In the genomic region with DNA sequence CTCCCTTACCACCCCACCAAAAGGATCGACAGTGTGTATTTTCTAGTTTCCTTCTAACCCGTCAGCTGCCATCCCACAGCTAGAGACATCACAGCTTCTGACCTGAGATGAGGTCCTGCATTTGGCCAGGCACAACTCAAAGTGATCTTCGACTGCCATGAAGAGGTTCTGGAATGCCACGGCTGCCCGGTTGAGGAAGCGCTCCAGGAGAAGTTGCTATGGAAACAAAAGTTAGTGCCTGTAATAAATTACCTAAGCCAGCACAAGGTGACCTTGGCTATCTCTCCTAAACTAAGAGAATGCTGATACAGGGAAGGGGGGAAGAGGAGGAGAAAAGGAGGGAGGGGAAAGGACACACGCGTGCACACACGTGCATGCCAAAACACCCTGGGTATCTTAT, we compare ENCODE assay signal across 23 cellular contexts. TPM values are rescaled to one million over a fixed set of nuclear protein-coding genes. Genes with fewer than 3 reads are reported as not detected.
DNase-seq lines count a peak whose midpoint lies in the region; ATAC-seq lines count a peak whose summit lies in the region.
"Had no signal": no experiment of that assay in that cellular context is flagged by ENCODE, and none has a peak within 500 bp of the region (broad histone marks: within the 10 kb centered on the region; RNA-seq: fewer than 3 reads in every experiment).

No MANE protein-coding gene starts in this region.

- H3K4ac ChIP-seq in mesenchymal stem cell (ENCODE audit: low read depth in 1 of 2, low read length in 2 of 2): no peak overlapping the region

- H3K36me3 ChIP-seq in mesenchymal stem cell (ENCODE audit: control insufficient read depth in 1 of 2, insufficient read depth in 2 of 2, low read depth in 1 of 2, low read length in 2 of 2): peaks cover 17 to 58% of the 10 kb centered on the region in 2 experiments
- peaks cover 0 to 15% (median 3%) of the 10 kb centered on the region in 3 donors for H3K36me3 ChIP-seq in skeletal muscle tissue (ENCODE audit: control insufficient read depth in 3 of 3, insufficient read depth in 3 of 3, low read length in 3 of 3)

- CTCF ChIA-PET in activated CD4-positive, alpha-beta T cell treated with anti-CD3 and anti-CD28 coated beads for 36 hours (lab: Charles Lee): interaction anchor here (0.7 to 3.7 kb wide), 6 partner anchors 10 to 653 kb away, joined by 3 to 22 read pairs (median 6); no protein-coding TSS in a partner anchor
- CTCF ChIA-PET in activated CD4-positive, alpha-beta T cell treated with anti-CD3 and anti-CD28 coated beads, Interleukin-2, amount 10 ng/mL, durations not matched to agents 7 days and 5 days (lab: Charles Lee): interaction anchor here (0.6 to 2.2 kb wide), 4 partner anchors 10 to 559 kb away, joined by 3 to 8 read pairs (median 3); no protein-coding TSS in a partner anchor

- H3K4me1 Mint-ChIP-seq in activated CD4-positive, alpha-beta T cell treated with anti-CD3 and anti-CD28 coated beads for 36 hours: peaks cover 18% of the 10 kb centered on the region
- peaks cover 13% of the 10 kb centered on the region for H3K4me1 Mint-ChIP-seq in activated CD4-positive, alpha-beta T cell treated with anti-CD3 and anti-CD28 coated beads, Interleukin-2, amount 10 ng/mL, durations not matched to agents 7 days and 5 days
- H3K4me1 Mint-ChIP-seq: CD14-positive monocyte had no signal

- intact Hi-C loops in activated CD4-positive, alpha-beta T cell treated with anti-CD3 and anti-CD28 coated beads for 36 hours (cut with DNase I, micrococcal nuclease): no loop called here

- H3K27ac Mint-ChIP-seq in activated CD4-positive, alpha-beta T cell treated with anti-CD3 and anti-CD28 coated beads for 36 hours: peak overlapping the region; percentile 58
- no peak overlapping the region for H3K27ac Mint-ChIP-seq in activated CD4-positive, alpha-beta T cell treated with anti-CD3 and anti-CD28 coated beads, Interleukin-2, amount 10 ng/mL, durations not matched to agents 7 days and 5 days
- H3K27ac Mint-ChIP-seq: CD14-positive monocyte; stimulated activated memory B cell treated with anti-CD40 and anti-IgM and Interleukin-4, amounts not matched to agents 10 μg/mL and 1 μg/mL and 100 μg/mL, for 72 hours had no signal

- H3K4me1 ChIP-seq in mesenchymal stem cell (ENCODE audit: control insufficient read depth, insufficient read depth, low read depth, low read length) (peaks cover 14% of the 10 kb centered on the region), skeletal muscle tissue (ENCODE audit: control insufficient read depth in 3 of 3, insufficient read depth in 3 of 3, low read length in 3 of 3) (peaks cover 30 to 47% (median 32%) of the 10 kb centered on the region in 3 donors)

- no peak for ATAC-seq in activated CD4-positive, alpha-beta T cell treated with anti-CD3 and anti-CD28 coated beads for 36 hours
- ATAC-seq in GM21529 (IDR thresholded peaks at IDR 0.05; ENCODE audit: unreplicated experiment) (no peak), HG02885 (IDR thresholded peaks at IDR 0.05; ENCODE audit: poor library complexity, unreplicated experiment) (no peak)
- ATAC-seq: naive thymus-derived CD4-positive, alpha-beta T cell; stimulated activated memory B cell treated with anti-CD40 and anti-IgM and Interleukin-4, amounts not matched to agents 10 μg/mL and 1 μg/mL and 100 μg/mL, for 72 hours had no signal

- no peak overlapping the region for H2BK12ac ChIP-seq in mesenchymal stem cell (ENCODE audit: low read length in 2 of 2)

- H3K9me3 Mint-ChIP-seq in activated CD4-positive, alpha-beta T cell treated with anti-CD3 and anti-CD28 coated beads for 36 hours (ENCODE audit: low read depth): no peaks in the 10 kb centered on the region
- no peaks in the 10 kb centered on the region for H3K9me3 Mint-ChIP-seq in activated CD4-positive, alpha-beta T cell treated with anti-CD3 and anti-CD28 coated beads, Interleukin-2, amount 10 ng/mL, durations not matched to agents 7 days and 5 days
- H3K9me3 Mint-ChIP-seq: CD14-positive monocyte; naive thymus-derived CD4-positive, alpha-beta T cell; stimulated activated memory B cell treated with anti-CD40 and anti-IgM and Interleukin-4, amounts not matched to agents 10 μg/mL and 1 μg/mL and 100 μg/mL, for 72 hours had no signal

- H3K4me3 ChIP-seq in mesenchymal stem cell (ENCODE audit: insufficient read depth in 1 of 2, low read depth in 1 of 2, low read length in 2 of 2) (no peak overlapping the region), skeletal muscle tissue (ENCODE audit: low read length in 3 of 3) (peak overlapping the region in 1 of 3 donors; percentile 17)
- H3K4me3 ChIP-seq: coronary artery, GM23248, PC-9, skin epidermis, upper lobe of left lung had no signal

- no peaks in the 10 kb centered on the region for H3K27me3 ChIP-seq in mesenchymal stem cell (ENCODE audit: control insufficient read depth in 1 of 2, insufficient read depth in 1 of 2, low read length in 2 of 2)
- no peaks in the 10 kb centered on the region for H3K27me3 ChIP-seq in skeletal muscle tissue (ENCODE audit: control insufficient read depth in 3 of 3, insufficient read depth in 3 of 3, low read length in 3 of 3)
- H3K27me3 ChIP-seq: heart left ventricle, upper lobe of left lung had no signal

- peaks cover 23% of the 10 kb centered on the region for H3K79me1 ChIP-seq in mesenchymal stem cell (replicated peaks; ENCODE audit: low read length, poor library complexity, severe bottlenecking)

- DNase-seq in activated CD4-positive, alpha-beta T cell treated with anti-CD3 and anti-CD28 coated beads for 36 hours: no peak
- DNase-seq in activated CD4-positive, alpha-beta T cell treated with anti-CD3 and anti-CD28 coated beads, Interleukin-2, amount 10 ng/mL, durations not matched to agents 7 days and 5 days: no peak
- DNase-seq in astrocyte of the hippocampus (ENCODE audit: low read depth, low spot score) (peak; percentile 28), mesenchymal stem cell (no peak), putamen (ENCODE audit: low spot score) (no peak)
- DNase-seq: activated CD4-positive, alpha-beta T cell treated with anti-CD3 and anti-CD28 coated beads, Interleukin-2, amount 50 U/mL, for 48 hours; DND-41; MM.1S; naive thymus-derived CD4-positive, alpha-beta T cell; NCI-H1930; NCI-H526; PC-9; upper lobe of left lung had no signal

- H3K4me3 Mint-ChIP-seq in activated CD4-positive, alpha-beta T cell treated with anti-CD3 and anti-CD28 coated beads for 36 hours: no peak overlapping the region
- H3K4me3 Mint-ChIP-seq in activated CD4-positive, alpha-beta T cell treated with anti-CD3 and anti-CD28 coated beads, Interleukin-2, amount 10 ng/mL, durations not matched to agents 7 days and 5 days: no peak overlapping the region
- H3K4me3 Mint-ChIP-seq: CD14-positive monocyte; naive thymus-derived CD4-positive, alpha-beta T cell; stimulated activated memory B cell treated with anti-CD40 and anti-IgM and Interleukin-4, amounts not matched to agents 10 μg/mL and 1 μg/mL and 100 μg/mL, for 72 hours had no signal

- H4K91ac ChIP-seq in mesenchymal stem cell (ENCODE audit: low read length): no peak overlapping the region

- no peak overlapping the region for H3K18ac ChIP-seq in mesenchymal stem cell (ENCODE audit: low read depth in 1 of 2, low read length in 2 of 2)

- no peak overlapping the region for H3K4me2 ChIP-seq in mesenchymal stem cell (ENCODE audit: low read length, poor library complexity, severe bottlenecking)
- H3K4me2 ChIP-seq: PC-9 had no signal

- POLR2A ChIA-PET in activated CD4-positive, alpha-beta T cell treated with anti-CD3 and anti-CD28 coated beads for 36 hours (lab: Charles Lee): interaction anchor here (1.6 kb wide), 1 partner anchor 10 kb away, joined by 5 read pairs; no protein-coding TSS in a partner anchor
- POLR2A ChIA-PET in activated CD4-positive, alpha-beta T cell treated with anti-CD3 and anti-CD28 coated beads, Interleukin-2, amount 10 ng/mL, durations not matched to agents 7 days and 5 days (lab: Charles Lee): no interaction called here

- H2AK5ac ChIP-seq in mesenchymal stem cell (ENCODE audit: low read length, severe bottlenecking): no peak overlapping the region

- no peak overlapping the region for H4K8ac ChIP-seq in mesenchymal stem cell (ENCODE audit: low read length)

- H2BK120ac ChIP-seq in mesenchymal stem cell (ENCODE audit: low read depth, low read length): no peak overlapping the region

- H3K36me3 Mint-ChIP-seq in activated CD4-positive, alpha-beta T cell treated with anti-CD3 and anti-CD28 coated beads for 36 hours (ENCODE audit: low read depth): peaks cover 16% of the 10 kb centered on the region
- H3K36me3 Mint-ChIP-seq in activated CD4-positive, alpha-beta T cell treated with anti-CD3 and anti-CD28 coated beads, Interleukin-2, amount 10 ng/mL, durations not matched to agents 7 days and 5 days (ENCODE audit: low read depth): peaks cover 27% of the 10 kb centered on the region

- H3K9me3 ChIP-seq in mesenchymal stem cell (ENCODE audit: control insufficient read depth, low read length) (no peaks in the 10 kb centered on the region), skeletal muscle tissue (ENCODE audit: control insufficient read depth in 3 of 3, low read length in 3 of 3) (no peaks in the 10 kb centered on the region)
- H3K9me3 ChIP-seq: heart left ventricle, upper lobe of left lung had no signal

- no peak overlapping the region for H2BK5ac ChIP-seq in mesenchymal stem cell (ENCODE audit: low read depth, low read length, poor library complexity, severe bottlenecking)

- H3K27ac ChIP-seq in mesenchymal stem cell (ENCODE audit: low read length, poor library complexity, severe bottlenecking) (peak overlapping the region; percentile 82), skeletal muscle tissue (ENCODE audit: low read depth, low read length) (peak overlapping the region; percentile 85)
- H3K27ac ChIP-seq: coronary artery, epithelial cell of prostate, PC-9 had no signal

- H3K9ac ChIP-seq in mesenchymal stem cell (ENCODE audit: low read length): no peak overlapping the region
- no peak overlapping the region for H3K9ac ChIP-seq in skeletal muscle tissue (ENCODE audit: low read depth in 1 of 3, low read length in 3 of 3)
- H3K9ac ChIP-seq: GM23248 had no signal

- H3K23ac ChIP-seq in mesenchymal stem cell (ENCODE audit: low read length in 2 of 2): no peak overlapping the region

- H2AFZ ChIP-seq in mesenchymal stem cell (ENCODE audit: low read depth, low read length): no peak overlapping the region
- H2AFZ ChIP-seq: GM23248, PC-9 had no signal

- 97% methylated on average over 7 of the region's 9 CpGs for WGBS in mesenchymal stem cell

- H3K14ac ChIP-seq in mesenchymal stem cell (ENCODE audit: low read length in 2 of 2): no peak overlapping the region

- no peaks in the 10 kb centered on the region for H3K27me3 Mint-ChIP-seq in activated CD4-positive, alpha-beta T cell treated with anti-CD3 and anti-CD28 coated beads for 36 hours
- no peaks in the 10 kb centered on the region for H3K27me3 Mint-ChIP-seq in activated CD4-positive, alpha-beta T cell treated with anti-CD3 and anti-CD28 coated beads, Interleukin-2, amount 10 ng/mL, durations not matched to agents 7 days and 5 days
- H3K27me3 Mint-ChIP-seq: naive thymus-derived CD4-positive, alpha-beta T cell; stimulated activated memory B cell treated with anti-CD40 and anti-IgM and Interleukin-4, amounts not matched to agents 10 μg/mL and 1 μg/mL and 100 μg/mL, for 72 hours had no signal

- H2BK15ac ChIP-seq in mesenchymal stem cell (ENCODE audit: low read depth, poor library complexity, severe bottlenecking): no peak overlapping the region

RNA-seq across cellular contexts. Expression of gene SPRING1, which starts 18.2 kb away (rescaled TPM):
- total RNA-seq in activated CD4-positive, alpha-beta T cell treated with anti-CD3 and anti-CD28 coated beads for 36 hours: 10 to 100 TPM; 15.3 to 17.4 TPM
- 10 to 100 TPM; 28.8 to 31.7 TPM for total RNA-seq in activated CD4-positive, alpha-beta T cell treated with anti-CD3 and anti-CD28 coated beads, Interleukin-2, amount 10 ng/mL, durations not matched to agents 7 days and 5 days
- polyA plus RNA-seq in mesenchymal stem cell (2013, experiment 1 of 2): 24.9 TPM
- polyA plus RNA-seq in mesenchymal stem cell (2013, experiment 2 of 2): 25.8 TPM
- 6.3 TPM for total RNA-seq in skeletal muscle tissue

RNA-seq across cellular contexts. Expression of gene RNFT2, which starts 18.5 kb away (rescaled TPM):
- 10 to 100 TPM; 14.7 to 15.0 TPM for total RNA-seq in activated CD4-positive, alpha-beta T cell treated with anti-CD3 and anti-CD28 coated beads for 36 hours
- 10 to 100 TPM; 11.7 to 15.1 TPM for total RNA-seq in activated CD4-positive, alpha-beta T cell treated with anti-CD3 and anti-CD28 coated beads, Interleukin-2, amount 10 ng/mL, durations not matched to agents 7 days and 5 days
- 1.2 TPM for polyA plus RNA-seq in mesenchymal stem cell (2013, experiment 1 of 2)
- 1.1 TPM for polyA plus RNA-seq in mesenchymal stem cell (2013, experiment 2 of 2)
- total RNA-seq in skeletal muscle tissue: 1.0 TPM
- polyA plus RNA-seq: CD14-positive monocyte had no signal
